In the genomic region with DNA sequence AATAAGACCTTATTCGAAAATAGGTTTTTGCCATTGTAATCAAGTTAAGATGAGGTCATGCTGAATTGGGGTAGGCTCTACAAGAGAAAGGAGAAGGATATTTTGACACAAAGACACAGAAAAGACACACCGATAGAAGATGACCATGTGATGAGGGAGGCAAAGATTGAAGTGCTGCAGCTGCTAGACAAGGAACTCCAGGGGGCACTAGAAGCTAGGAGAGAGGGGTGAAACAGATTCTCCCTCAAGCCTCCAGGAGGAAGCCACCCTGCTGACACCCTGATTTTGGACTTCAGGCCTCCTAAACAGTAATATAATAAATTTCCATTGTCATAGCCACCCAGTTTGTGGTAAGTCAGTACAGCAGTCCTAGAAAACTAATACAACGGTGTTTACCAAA, we compare ENCODE assay signal across 10 cellular contexts.
DNase-seq lines count a peak whose midpoint lies in the region; ATAC-seq and TF ChIP-seq lines count a peak whose summit lies in the region.
"Had no signal": no experiment of that assay in that cellular context is flagged by ENCODE, and none has a peak within 500 bp of the region (broad histone marks: within the 10 kb centered on the region; RNA-seq: fewer than 3 reads in every experiment).

No MANE protein-coding gene starts in this region.

- intact Hi-C loops in adrenal gland (cut with DNase I), result no loop called here
- intact Hi-C loops in right cardiac atrium (cut with DNase I), result no loop called here
- intact Hi-C loops in esophagus muscularis mucosa (cut with DNase I), result no loop called here

- H3K9me2 ChIP-seq in Loucy (replicated peaks; ENCODE audit: low read depth, low read length), result no peaks in the 10 kb centered on the region

- TF ChIP-seq POLR2A in adrenal gland (IDR thresholded peaks at IDR 0.05) (no peak), esophagus muscularis mucosa (IDR thresholded peaks at IDR 0.05; ENCODE audit: low read depth) (no peak)

- H3F3A ChIP-seq in Loucy (ENCODE audit: low read depth), result no peaks in the 10 kb centered on the region

- WGBS in adrenal gland, 4 donors, result 81 to 90% (median 85%) methylated on average over 3 of the region's 3 CpGs
- 94% methylated on average over 3 of the region's 3 CpGs for WGBS in right cardiac atrium
- WGBS in esophagus muscularis mucosa, result 93% methylated on average over 3 of the region's 3 CpGs

- H3K4me2 ChIP-seq in Loucy (ENCODE audit: low read depth, low read length, poor library complexity, severe bottlenecking) (no peak overlapping the region), osteoblast (ENCODE audit: insufficient read depth, low read length) (no peak overlapping the region)

- no peak overlapping the region for H3K9ac ChIP-seq in Loucy (ENCODE audit: low read depth, low read length, poor library complexity, severe bottlenecking)

- no peaks in the 10 kb centered on the region for H4K20me1 ChIP-seq in Loucy (ENCODE audit: insufficient read depth, low read length, poor library complexity, severe bottlenecking)
- H4K20me1 ChIP-seq in osteoblast (ENCODE audit: insufficient read depth, low read length), result no peaks in the 10 kb centered on the region

- H3K27ac ChIP-seq in adrenal gland, result no peak overlapping the region
- H3K27ac ChIP-seq in osteoblast (ENCODE audit: low read depth, low read length), result no peak overlapping the region
- no peak overlapping the region for H3K27ac ChIP-seq in right cardiac atrium (ENCODE audit: low read length)
- no peak overlapping the region for H3K27ac ChIP-seq in esophagus muscularis mucosa (replicated peaks in 1 of 4)
- H3K27ac ChIP-seq: colonic mucosa had no signal

- H3K27me3 ChIP-seq in Loucy (ENCODE audit: insufficient read depth, low read length, poor library complexity, severe bottlenecking), result no peaks in the 10 kb centered on the region
- H3K27me3 ChIP-seq in adrenal gland, result no peaks in the 10 kb centered on the region
- no peaks in the 10 kb centered on the region for H3K27me3 ChIP-seq in osteoblast (ENCODE audit: insufficient read depth, low read length)
- no peaks in the 10 kb centered on the region for H3K27me3 ChIP-seq in right cardiac atrium (ENCODE audit: control insufficient read depth, insufficient read depth)
- H3K27me3 ChIP-seq in esophagus muscularis mucosa, result no peaks in the 10 kb centered on the region
- H3K27me3 ChIP-seq: colonic mucosa had no signal

- H3K36me3 ChIP-seq in Loucy (ENCODE audit: insufficient read depth, low read length) (no peaks in the 10 kb centered on the region), adrenal gland (replicated peaks in 1 of 2) (no peaks in the 10 kb centered on the region), osteoblast (ENCODE audit: insufficient read depth, low read length) (no peaks in the 10 kb centered on the region), esophagus muscularis mucosa (no peaks in the 10 kb centered on the region)
- H3K36me3 ChIP-seq: colonic mucosa had no signal

- no peak for TF ChIP-seq EP300 in esophagus muscularis mucosa (IDR thresholded peaks at IDR 0.05)

- TF ChIP-seq CTCF in Loucy (conservative IDR thresholded peaks at IDR 0.05; ENCODE audit: low read length) (peak; percentile 45), adrenal gland (IDR thresholded peaks at IDR 0.05) (peak; percentile 22 to 55 (median 40)), osteoblast (IDR thresholded peaks at IDR 0.05; ENCODE audit: extremely low read depth, low read depth, low read length) (peak; percentile 51), esophagus muscularis mucosa (IDR thresholded peaks at IDR 0.05) (no peak)

- H3K9me3 ChIP-seq in Loucy (ENCODE audit: insufficient read depth, low read depth, low read length) (no peaks in the 10 kb centered on the region), adrenal gland (replicated peaks in 1 of 3) (no peaks in the 10 kb centered on the region), osteoblast (ENCODE audit: low read depth, low read length) (no peaks in the 10 kb centered on the region), right cardiac atrium (ENCODE audit: control insufficient read depth, low read length) (no peaks in the 10 kb centered on the region), esophagus muscularis mucosa (no peaks in the 10 kb centered on the region)
- H3K9me3 ChIP-seq: colonic mucosa had no signal

- DNase-seq in DMS53 (lab: John Stamatoyannopoulos, UW) (peak; percentile 60), DMS53 treated with DMSO at 0.1 percent for 48 hours (lab: John Stamatoyannopoulos, UW; ENCODE audit: unreplicated experiment) (no peak), adrenal gland (peak in 3 of 7 donors; percentile 12 to 33 (median 32)), osteoblast (ENCODE audit: insufficient read length, low spot score, missing footprints) (no peak), islet precursor cell (no peak), right cardiac atrium (no peak), esophagus muscularis mucosa (ENCODE audit: extremely low spot score) (no peak)
- DNase-seq: activated CD4-positive, alpha-beta T cell treated with anti-CD3 and anti-CD28 coated beads for 4 hours; colonic mucosa had no signal

- H3K79me2 ChIP-seq in Loucy (ENCODE audit: insufficient read depth, low read length) (no peaks in the 10 kb centered on the region), osteoblast (ENCODE audit: insufficient read depth, low read length) (no peaks in the 10 kb centered on the region)

- H3K4me3 ChIP-seq in Loucy (ENCODE audit: low read length, poor library complexity, severe bottlenecking) (no peak overlapping the region), adrenal gland (no peak overlapping the region), osteoblast (ENCODE audit: insufficient read depth, low read length) (no peak overlapping the region), right cardiac atrium (ENCODE audit: low read length) (no peak overlapping the region), esophagus muscularis mucosa (no peak overlapping the region)
- H3K4me3 ChIP-seq: colonic mucosa had no signal

- no peak for ATAC-seq in right cardiac atrium

- H2AFZ ChIP-seq in Loucy (ENCODE audit: low read length) (no peak overlapping the region), osteoblast (ENCODE audit: low read length) (no peak overlapping the region)

- H3K4me1 ChIP-seq in Loucy (ENCODE audit: insufficient read depth, low read length, poor library complexity, severe bottlenecking) (no peaks in the 10 kb centered on the region), adrenal gland (replicated peaks in 1 of 2) (no peaks in the 10 kb centered on the region), osteoblast (ENCODE audit: insufficient read depth, low read length) (no peaks in the 10 kb centered on the region), right cardiac atrium (ENCODE audit: control insufficient read depth, insufficient read depth, low read length) (no peaks in the 10 kb centered on the region), esophagus muscularis mucosa (no peaks in the 10 kb centered on the region)
- H3K4me1 ChIP-seq: colonic mucosa had no signal

Comparison
In these comparisons a context has a peak if more than half of its experiments do, and no peak if none do; other contexts are left out.
1. CTCF ChIP-seq: peak in Loucy (single experiment), adrenal gland (6 of 6) and osteoblast (single experiment); none in esophagus muscularis mucosa (0 of 3).